ENCODE assay signal across 29 cellular contexts in genomic region chr22:47049078-47049609, GRCh38.
A peak's percentile ranks its signal among the peaks of the same experiment; 100 is the strongest.
DNase-seq lines count a peak whose midpoint lies in the region; ATAC-seq and TF ChIP-seq lines count a peak whose summit lies in the region.
"Had no signal": no experiment of that assay in that cellular context is flagged by ENCODE, and none has a peak within 500 bp of the region (broad histone marks: within the 10 kb centered on the region; RNA-seq: fewer than 3 reads in every experiment).

No MANE protein-coding gene starts in this region.

- H2BK5ac ChIP-seq in trophoblast cell (ENCODE audit: low read depth, low read length, poor library complexity), result no peak overlapping the region

- H3K4me2 ChIP-seq in trophoblast cell (ENCODE audit: low read length), result no peak overlapping the region
- H3K4me2 ChIP-seq: SK-N-SH had no signal

- H3K27me3 Mint-ChIP-seq in type B pancreatic cell, result no peaks in the 10 kb centered on the region
- H3K27me3 Mint-ChIP-seq: activated naive CD8-positive, alpha-beta T cell treated with anti-CD3 and anti-CD28 coated beads, Interleukin-2, amount 10 ng/mL, durations not matched to agents 7 days and 5 days; naive B cell had no signal

- DNase-seq in Right ventricle myocardium inferior (ENCODE audit: missing footprints), result peak; percentile 41
- DNase-seq in right atrium auricular region (ENCODE audit: low spot score), result no peak
- peak; percentile 17 for DNase-seq in RWPE2 (ENCODE audit: low spot score)
- peak in 2 of 3 donors; percentile 4 to 32 for DNase-seq in right lobe of liver
- DNase-seq in type B pancreatic cell (ENCODE audit: extremely low spot score, unreplicated experiment), result no peak
- no peak for DNase-seq in NCI-H446 treated with DMSO at 0.1 percent for 48 hours (lab: John Stamatoyannopoulos, UW)
- DNase-seq in trophoblast cell, result no peak
- DNase-seq: activated CD4-positive, alpha-beta T cell treated with anti-CD3 and anti-CD28 coated beads for 48 hours; activated CD8-positive, alpha-beta memory T cell treated with anti-CD3 and anti-CD28 coated beads for 24 hours; activated gamma-delta T cell; activated naive CD8-positive, alpha-beta T cell treated with anti-CD3 and anti-CD28 coated beads, Interleukin-2, amount 10 ng/mL, durations not matched to agents 7 days and 5 days; Caco-2; DMS79 treated with DMSO at 0.1 percent for 48 hours; GM23248; hippocampal formation; immature natural killer cell; naive B cell; NCI-H1105 treated with DMSO at 0.1 percent for 48 hours; NCI-H2029 treated with DMSO at 0.1 percent for 48 hours; NCI-H2227 treated with DMSO at 0.1 percent for 48 hours; nucleus accumbens; SK-N-SH; transverse colon had no signal

- peaks cover 9% of the 10 kb centered on the region for H3K36me3 Mint-ChIP-seq in type B pancreatic cell
- H3K36me3 Mint-ChIP-seq: activated naive CD8-positive, alpha-beta T cell treated with anti-CD3 and anti-CD28 coated beads, Interleukin-2, amount 10 ng/mL, durations not matched to agents 7 days and 5 days; immature natural killer cell had no signal

- H3K4me3 Mint-ChIP-seq in type B pancreatic cell, result no peak overlapping the region
- H3K4me3 Mint-ChIP-seq: activated naive CD8-positive, alpha-beta T cell treated with anti-CD3 and anti-CD28 coated beads, Interleukin-2, amount 10 ng/mL, durations not matched to agents 7 days and 5 days; immature natural killer cell; mesothelial cell of epicardium had no signal

- no peaks in the 10 kb centered on the region for H3K36me3 ChIP-seq in right atrium auricular region
- H3K36me3 ChIP-seq in RWPE2 (ENCODE audit: low read depth), result no peaks in the 10 kb centered on the region
- H3K36me3 ChIP-seq in right lobe of liver, result no peaks in the 10 kb centered on the region
- H3K36me3 ChIP-seq in trophoblast cell (ENCODE audit: control insufficient read depth in 1 of 2, insufficient read depth in 2 of 2, low read length in 2 of 2), result no peaks in the 10 kb centered on the region
- H3K36me3 ChIP-seq: transverse colon had no signal

- intact Hi-C loops in Right ventricle myocardium inferior (cut with DNase I) (no loop called here), right lobe of liver (cut with DNase I) (no loop called here)

- H3K9me3 ChIP-seq in right atrium auricular region (no peaks in the 10 kb centered on the region), RWPE2 (ENCODE audit: severe bottlenecking) (no peaks in the 10 kb centered on the region), right lobe of liver (no peaks in the 10 kb centered on the region), trophoblast cell (ENCODE audit: insufficient read depth, low read depth, low read length) (no peaks in the 10 kb centered on the region)
- H3K9me3 ChIP-seq: Caco-2, gastroesophageal sphincter, SK-N-SH, transverse colon had no signal

- no peak overlapping the region for H2AK5ac ChIP-seq in trophoblast cell (ENCODE audit: low read length)

- H3K27ac ChIP-seq in right atrium auricular region, result no peak overlapping the region
- H3K27ac ChIP-seq in RWPE2 (ENCODE audit: poor library complexity, severe bottlenecking), result no peak overlapping the region
- no peak overlapping the region for H3K27ac ChIP-seq in right lobe of liver
- no peak overlapping the region for H3K27ac ChIP-seq in trophoblast cell (ENCODE audit: low read depth, low read length)
- H3K27ac ChIP-seq: gastroesophageal sphincter, GM23248, HL-60, skin epidermis, transverse colon had no signal

- no peak overlapping the region for H3K23ac ChIP-seq in trophoblast cell (ENCODE audit: low read length)

- no peak overlapping the region for H2BK120ac ChIP-seq in trophoblast cell (ENCODE audit: insufficient read depth, low read length, poor library complexity)

- no peak overlapping the region for H4K8ac ChIP-seq in trophoblast cell (ENCODE audit: low read depth, low read length)

- H4K12ac ChIP-seq in trophoblast cell (ENCODE audit: low read depth, low read length), result no peak overlapping the region

- ATAC-seq in Right ventricle myocardium inferior (no peak), RWPE2 (ENCODE audit: low read depth) (0 out of 3 replicates have a peak, but pooled peaks have one; percentile 16), right lobe of liver (no peak), GM19455 (IDR thresholded peaks at IDR 0.05; ENCODE audit: unreplicated experiment) (no peak)
- ATAC-seq: gastroesophageal sphincter, left lobe of liver had no signal

- H3K4me3 ChIP-seq in right atrium auricular region (no peak overlapping the region), RWPE2 (ENCODE audit: severe bottlenecking) (no peak overlapping the region), right lobe of liver (no peak overlapping the region), trophoblast cell (ENCODE audit: low read depth, low read length) (no peak overlapping the region)
- H3K4me3 ChIP-seq: gastroesophageal sphincter, GM23248, skin epidermis, transverse colon had no signal

- no peaks in the 10 kb centered on the region for H3K9me3 Mint-ChIP-seq in type B pancreatic cell
- H3K9me3 Mint-ChIP-seq: activated naive CD8-positive, alpha-beta T cell treated with anti-CD3 and anti-CD28 coated beads, Interleukin-2, amount 10 ng/mL, durations not matched to agents 7 days and 5 days; immature natural killer cell; mesothelial cell of epicardium; naive B cell had no signal

- H3K14ac ChIP-seq in trophoblast cell (ENCODE audit: low read length), result no peak overlapping the region

- H4K91ac ChIP-seq in trophoblast cell (ENCODE audit: low read depth, low read length), result no peak overlapping the region

- H3K79me1 ChIP-seq in trophoblast cell (ENCODE audit: low read length), result no peaks in the 10 kb centered on the region

- H3K4me1 Mint-ChIP-seq in type B pancreatic cell (ENCODE audit: unreplicated experiment), result peaks cover 40% of the 10 kb centered on the region

- no peak overlapping the region for H3K9ac ChIP-seq in trophoblast cell (ENCODE audit: low read length)
- H3K9ac ChIP-seq: GM23248, SK-N-SH had no signal

- no peak overlapping the region for H2AFZ ChIP-seq in trophoblast cell (ENCODE audit: insufficient read depth, low read length, poor library complexity)
- H2AFZ ChIP-seq: GM23248 had no signal

- H3K79me2 ChIP-seq in trophoblast cell (ENCODE audit: control insufficient read depth, insufficient read depth, low read length, poor library complexity), result no peaks in the 10 kb centered on the region

- no peak overlapping the region for H3K4ac ChIP-seq in trophoblast cell (ENCODE audit: low read depth, low read length)

- H3K27me3 ChIP-seq in right atrium auricular region (no peaks in the 10 kb centered on the region), RWPE2 (ENCODE audit: insufficient read depth, poor library complexity, severe bottlenecking) (no peaks in the 10 kb centered on the region), right lobe of liver (no peaks in the 10 kb centered on the region), trophoblast cell (ENCODE audit: insufficient read depth, low read length) (no peaks in the 10 kb centered on the region)
- H3K27me3 ChIP-seq: gastroesophageal sphincter, transverse colon had no signal

- TF ChIP-seq CTCF in right atrium auricular region (IDR thresholded peaks at IDR 0.05) (no peak), RWPE2 (IDR thresholded peaks at IDR 0.05; ENCODE audit: poor library complexity, severe bottlenecking) (no peak), right lobe of liver (IDR thresholded peaks at IDR 0.05) (no peak), type B pancreatic cell (conservative IDR thresholded peaks at IDR 0.05) (no peak)

- H3K18ac ChIP-seq in trophoblast cell (ENCODE audit: low read length), result no peak overlapping the region

- H2BK12ac ChIP-seq in trophoblast cell (ENCODE audit: low read length), result no peak overlapping the region

- WGBS in right lobe of liver (ENCODE audit: insufficient coverage, low coverage, low lambda C conversion rate, missing lambda C conversion rate), result 89% methylated on average over 14 of the region's 17 CpGs
- WGBS in trophoblast cell (ENCODE audit: extremely low coverage, insufficient coverage, insufficient read length), result no CpG with 5 or more reads among the region's 17 CpGs

- no peak for TF ChIP-seq POLR2A in right lobe of liver (IDR thresholded peaks at IDR 0.05)

- no peaks in the 10 kb centered on the region for H3K4me1 ChIP-seq in right atrium auricular region
- H3K4me1 ChIP-seq in RWPE2 (ENCODE audit: insufficient read depth, poor library complexity, severe bottlenecking), result peaks cover 18% of the 10 kb centered on the region
- H3K4me1 ChIP-seq in right lobe of liver, result no peaks in the 10 kb centered on the region
- H3K4me1 ChIP-seq in trophoblast cell (ENCODE audit: control insufficient read depth in 1 of 2, insufficient read depth in 2 of 2, low read length in 2 of 2), result no peaks in the 10 kb centered on the region
- H3K4me1 ChIP-seq: Caco-2 had no signal

- H3K27ac Mint-ChIP-seq in type B pancreatic cell, result peak overlapping the region; percentile 1
- H3K27ac Mint-ChIP-seq: activated naive CD8-positive, alpha-beta T cell treated with anti-CD3 and anti-CD28 coated beads, Interleukin-2, amount 10 ng/mL, durations not matched to agents 7 days and 5 days; mesothelial cell of epicardium had no signal

Comparison
In these comparisons a context has a peak if more than half of its experiments do, and no peak if none do; other contexts are left out.
1. DNase-seq: peak in Right ventricle myocardium inferior (single experiment), RWPE2 (single experiment) and right lobe of liver (2 of 3); none in right atrium auricular region (single experiment), type B pancreatic cell (single experiment), NCI-H446 treated with DMSO at 0.1 percent for 48 hours (single experiment) and trophoblast cell (0 of 2).